ENCODE assay signal across 8 cellular contexts in the genomic region with DNA sequence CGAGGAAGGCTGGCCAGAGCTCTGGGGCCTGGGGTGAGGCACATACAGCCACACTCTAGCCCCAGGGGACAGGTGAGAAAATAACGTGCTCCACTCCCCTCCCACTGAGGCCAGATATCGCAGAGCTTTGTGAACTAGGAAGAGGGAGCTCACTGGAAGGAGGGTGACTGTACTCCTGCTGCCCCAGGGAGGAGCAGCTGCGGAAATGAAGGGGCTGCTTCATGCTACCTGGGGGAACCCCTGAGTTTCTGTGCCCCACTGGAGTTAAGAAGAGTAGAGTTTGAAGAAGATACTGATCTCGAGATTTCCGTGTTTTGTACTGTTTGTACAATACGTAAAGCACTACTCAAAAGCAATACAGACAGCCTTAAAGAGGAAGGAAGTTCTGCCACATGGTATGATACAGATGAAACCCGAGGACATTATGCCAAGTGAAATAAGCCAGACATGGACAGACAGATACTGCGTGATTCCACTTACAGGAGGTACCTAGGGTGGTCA. TPM values are rescaled to one million over a fixed set of nuclear protein-coding genes. Genes with fewer than 3 reads are reported as not detected.
A peak's percentile ranks its signal among the peaks of the same experiment; 100 is the strongest.
DNase-seq lines count a peak whose midpoint lies in the region; ATAC-seq, FAIRE-seq and TF ChIP-seq lines count a peak whose summit lies in the region.

No MANE protein-coding gene starts in this region.

- no peak for TF ChIP-seq EP300 in HepG2 (IDR thresholded peaks at IDR 0.05; ENCODE audit: low read depth in 2 of 2, low read length in 2 of 2)
- TF ChIP-seq EP300 in HepG2 (CRISPR knock-in tag; IDR thresholded peaks at IDR 0.05; ENCODE audit: borderline replicate concordance) = no peak
- no peak for TF ChIP-seq EP300 in suprapubic skin (IDR thresholded peaks at IDR 0.05)

- H3K4me2 ChIP-seq in HepG2 (ENCODE audit: low read depth, low read length) = no peak overlapping the region

- WGBS in liver = 67% methylated on average over 9 of the region's 9 CpGs
- 96% methylated on average over 9 of the region's 9 CpGs for WGBS in HepG2 (ENCODE audit: low lambda C conversion rate)
- WGBS in suprapubic skin = 67% methylated on average over 9 of the region's 9 CpGs

- H3K4me1 ChIP-seq in liver (ENCODE audit: control insufficient read depth in 4 of 4, insufficient read depth in 4 of 4, low read length in 3 of 4) (peaks cover 3 to 23% (median 17%) of the 10 kb centered on the region in 4 donors), HepG2 (ENCODE audit: insufficient read depth, low read length) (peaks cover 6% of the 10 kb centered on the region; the same call in 1 of the 2 replicates), suprapubic skin (peaks cover 10% of the 10 kb centered on the region)

- TF ChIP-seq POLR2A in HepG2 (IDR thresholded peaks at IDR 0.05; ENCODE audit: insufficient read depth in 1 of 2, low read depth in 2 of 2, low read length in 2 of 2) (no peak), suprapubic skin (IDR thresholded peaks at IDR 0.05) (no peak)

- CTCF ChIA-PET in HepG2 (lab: Yijun Ruan, JAX; ENCODE audit: low intra/inter-chr PET ratio, low total read pairs) = no interaction called here

- intact Hi-C loops in HepG2 (cut with micrococcal nuclease; ENCODE audit: unreplicated experiment) = no loop called here

- H3K9ac ChIP-seq in liver (ENCODE audit: low read depth in 1 of 2, low read length in 2 of 2) (no peak overlapping the region), HepG2 (ENCODE audit: insufficient read depth, low read depth, low read length) (no peak overlapping the region)

- no peak for ATAC-seq in HepG2

- H3K27me3 ChIP-seq in liver (ENCODE audit: control insufficient read depth in 4 of 4, insufficient read depth in 4 of 4, low read length in 3 of 4) (no peaks in the 10 kb centered on the region), HepG2 (ENCODE audit: control insufficient read depth in 1 of 2, insufficient read depth in 2 of 2, low read length in 2 of 2) (no peaks in the 10 kb centered on the region), suprapubic skin (no peaks in the 10 kb centered on the region)

- no peak overlapping the region for H2AFZ ChIP-seq in HepG2 (ENCODE audit: low read length)

- H3K27ac ChIP-seq in liver (ENCODE audit: low read depth in 1 of 2, low read length in 2 of 2) (no peak overlapping the region), HepG2 (ENCODE audit: extremely low read length, insufficient read depth, low read length) (no peak overlapping the region), suprapubic skin (peak overlapping the region; percentile 32)

- H4K20me1 ChIP-seq in HepG2 (ENCODE audit: insufficient read depth, low read length) = no peaks in the 10 kb centered on the region

- FAIRE-seq in HepG2 (lab: Jason Lieb, UNC) = no peak

- in situ Hi-C loops in HepG2 (cut with HindIII; ENCODE audit: extremely low pct_ligation_motif_present, low pct_unique_long_range_greater_than_20kb) = no loop called here

- no peaks in the 10 kb centered on the region for H3K9me3 ChIP-seq in liver (ENCODE audit: control insufficient read depth in 4 of 4, low read length in 3 of 4)
- H3K9me3 ChIP-seq in HepG2 (ENCODE audit: low read length) = no peaks in the 10 kb centered on the region
- no peaks in the 10 kb centered on the region for H3K9me3 ChIP-seq in suprapubic skin

- TF ChIP-seq CTCF in liver (IDR thresholded peaks at IDR 0.05; ENCODE audit: low read depth, low read length, missing input control) (no peak), HepG2 (CRISPR knock-in tag; IDR thresholded peaks at IDR 0.05) (no peak), suprapubic skin (IDR thresholded peaks at IDR 0.05) (no peak)

- DNase-seq in HepG2 (ENCODE audit: low spot score) = no peak
- DNase-seq in activated CD4-positive, alpha-beta T cell treated with anti-CD3 and anti-CD28 coated beads for 48 hours = peak; percentile 46
- DNase-seq in germinal center (ENCODE audit: low spot score) = peak; percentile 56
- no peak for DNase-seq in suprapubic skin (ENCODE audit: low spot score in 2 of 2)
- no peak for DNase-seq in DMS79 (lab: John Stamatoyannopoulos, UW)
- DNase-seq in A172 (ENCODE audit: low spot score) = no peak
- DNase-seq in SHP77 (lab: John Stamatoyannopoulos, UW) = no peak

- BruUV-seq in HepG2 (replicated peaks; lab: Mats Ljungman, UMichigan) = no TSS peak

- POLR2A ChIA-PET in HepG2 (lab: Yijun Ruan, JAX) = no interaction called here

- TF ChIP-seq RAD21 in liver (IDR thresholded peaks at IDR 0.05) = no peak
- TF ChIP-seq RAD21 in HepG2 (CRISPR knock-in tag; IDR thresholded peaks at IDR 0.05) = no peak

- H3K4me3 ChIP-seq in liver (ENCODE audit: low read depth in 1 of 3, low read length in 3 of 3) = no peak overlapping the region
- no peak overlapping the region for H3K4me3 ChIP-seq in HepG2 (replicated peaks in 1 of 3; ENCODE audit: insufficient read depth in 1 of 3, low read depth in 2 of 3, low read length in 3 of 3)
- no peak overlapping the region for H3K4me3 ChIP-seq in suprapubic skin

- no peaks in the 10 kb centered on the region for H3K79me2 ChIP-seq in HepG2 (ENCODE audit: insufficient read depth, low read length)

- no peaks in the 10 kb centered on the region for H3K36me3 ChIP-seq in liver (ENCODE audit: control insufficient read depth in 4 of 4, insufficient read depth in 3 of 4, low read depth in 1 of 4, low read length in 3 of 4)
- peaks cover 4 to 22% of the 10 kb centered on the region in 2 experiments; a peak in 4 of 5 replicates for H3K36me3 ChIP-seq in HepG2 (replicated peaks in 1 of 2; ENCODE audit: control insufficient read depth in 1 of 2, insufficient read depth in 2 of 2, low read length in 2 of 2)
- peaks cover 4% of the 10 kb centered on the region for H3K36me3 ChIP-seq in suprapubic skin

TF ChIP-seq in liver, 16 proteins besides CTCF, POLR2A, EP300 and RAD21:
- TF ChIP-seq, protein P1, sequence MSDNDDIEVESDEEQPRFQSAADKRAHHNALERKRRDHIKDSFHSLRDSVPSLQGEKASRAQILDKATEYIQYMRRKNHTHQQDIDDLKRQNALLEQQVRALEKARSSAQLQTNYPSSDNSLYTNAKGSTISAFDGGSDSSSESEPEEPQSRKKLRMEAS (IDR thresholded peaks at IDR 0.05) = peak; percentile 44
- TF ChIP-seq NR2F2 (IDR thresholded peaks at IDR 0.05) = no peak

TF ChIP-seq in HepG2, 621 proteins besides CTCF, POLR2A, EP300 and RAD21:
- TF ChIP-seq RXRB (CRISPR knock-in tag; IDR thresholded peaks at IDR 0.05; ENCODE audit: borderline replicate concordance) = no peak

RNA-seq across cellular contexts. Expression of a gene that starts 44.6 kb away (rescaled TPM):
- total RNA-seq in liver (10 to 100 TPM; 50.5 to 77.9 TPM), HepG2 (2016; rRNA removed; fragmentation: Illumina TruSeq; extraction: Trizol) (43.8 and 55.7 TPM in 2 replicates), suprapubic skin (100 to 1,000 TPM in 2 of 4 donors, 10 to 100 TPM in 2; 36.0 to 131 (median 110) TPM)
- polyA plus RNA-seq in liver (10 to 100 TPM; 45.7 to 53.2 TPM), HepG2 (2011; rRNA removed) (20.7 and 25.6 TPM in 2 replicates)
- 3.6 and 4.8 TPM in 2 replicates for total RNA-seq in HepG2 (2016; cell fraction: cytosol; rRNA removed; fragmentation: Illumina TruSeq; extraction: Trizol; ENCODE audit: low read depth)
- 42.8 and 55.9 TPM in 2 replicates for total RNA-seq in HepG2 (2016; cell fraction: insoluble cytoplasmic fraction; rRNA removed; fragmentation: Illumina TruSeq; extraction: Trizol)
- 24.8 and 28.0 TPM in 2 replicates for total RNA-seq in HepG2 (2016; cell fraction: membrane; rRNA removed; fragmentation: Illumina TruSeq; extraction: Trizol)
- total RNA-seq in HepG2 (2016; cell fraction: nucleus; rRNA removed; fragmentation: Illumina TruSeq; extraction: Trizol) = 45.5 and 52.9 TPM in 2 replicates
- polyA plus RNA-seq in HepG2 (2011; cell fraction: cytosol; rRNA removed) = 10.1 and 18.8 TPM in 2 replicates
- 2.8 and 4.3 TPM in 2 replicates for polyA plus RNA-seq in HepG2 (2011; cell fraction: nucleus; rRNA removed)
- 20.9 and 22.5 TPM in 2 replicates for polyA plus RNA-seq in HepG2 (2012)
- polyA plus RNA-seq in HepG2 (2016; cell fraction: cytosol; fragmentation: Illumina TruSeq; extraction: Trizol; ENCODE audit: low read depth) = 3.7 and 4.0 TPM in 2 replicates
- polyA plus RNA-seq in HepG2 (2016; cell fraction: insoluble cytoplasmic fraction; fragmentation: Illumina TruSeq; extraction: Trizol; ENCODE audit: low read depth) = 38.2 and 40.7 TPM in 2 replicates
- polyA plus RNA-seq in HepG2 (2016; cell fraction: membrane; fragmentation: Illumina TruSeq; extraction: Trizol; ENCODE audit: low read depth) = 14.9 and 16.8 TPM in 2 replicates
- 50.7 and 56.9 TPM in 2 replicates for polyA plus RNA-seq in HepG2 (2016; cell fraction: nucleus; fragmentation: Illumina TruSeq; extraction: Trizol; ENCODE audit: insufficient read depth, low read depth)
- polyA minus RNA-seq in HepG2 (2011; rRNA and poly(A)+ RNA removed; ENCODE audit: low replicate concordance) = 10.7 and 10.8 TPM in 2 replicates
- polyA minus RNA-seq in HepG2 (2011; cell fraction: cytosol; rRNA and poly(A)+ RNA removed) = 13.8 and 18.7 TPM in 2 replicates
- 9.4 and 10.6 TPM in 2 replicates for polyA minus RNA-seq in HepG2 (2011; cell fraction: nucleus; rRNA and poly(A)+ RNA removed)
- total RNA-seq in A172 (2014; rRNA removed; shearing (Covaris generic)) = 97.4 and 100 TPM in 2 replicates

Comparison
In these comparisons a context has a peak if more than half of its experiments do, and no peak if none do; other contexts are left out.
1. DNase-seq: peak in activated CD4-positive, alpha-beta T cell treated with anti-CD3 and anti-CD28 coated beads for 48 hours (single experiment) and germinal center (single experiment); none in HepG2 (single experiment), suprapubic skin (0 of 2), DMS79 (single experiment), A172 (single experiment) and SHP77 (0 of 2).